In the genomic region with DNA sequence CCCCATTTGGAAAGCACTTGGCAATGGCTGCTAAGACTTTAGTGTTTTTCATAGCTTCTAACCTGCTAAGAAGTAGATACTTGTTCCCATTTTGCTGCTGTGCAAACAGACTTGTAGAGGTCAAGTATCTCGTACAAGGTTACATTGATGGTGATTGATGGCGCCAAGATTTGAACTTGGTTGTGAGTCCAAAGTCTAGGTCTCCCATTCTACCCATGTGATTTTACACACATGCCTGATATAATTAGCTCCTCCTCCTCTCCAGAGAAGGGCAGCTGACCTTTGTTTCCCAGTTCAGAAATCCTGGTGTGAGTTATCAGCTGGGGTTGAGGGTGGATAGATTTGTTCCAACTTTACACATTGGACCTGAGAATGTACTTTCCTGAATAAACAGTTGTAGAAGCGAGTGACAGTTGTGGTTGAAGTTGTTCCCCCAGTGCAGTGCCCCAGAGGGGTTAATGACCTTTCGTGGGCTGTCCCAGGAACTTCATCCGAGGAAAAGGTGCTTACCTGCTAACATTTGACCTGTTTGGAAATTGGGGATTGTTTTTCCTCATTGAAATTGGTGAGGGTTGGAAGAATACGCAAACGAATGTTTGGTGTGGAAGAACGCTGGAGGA, we compare ENCODE assay signal across 1 cellular context.
TF ChIP-seq lines count a peak whose summit lies in the region.

No MANE protein-coding gene starts in this region.

TF ChIP-seq in HepG2, 621 proteins besides CTCF, POLR2A, EP300 and RAD21 (continued from another document and continues in another):
- TF ChIP-seq, protein P1, sequence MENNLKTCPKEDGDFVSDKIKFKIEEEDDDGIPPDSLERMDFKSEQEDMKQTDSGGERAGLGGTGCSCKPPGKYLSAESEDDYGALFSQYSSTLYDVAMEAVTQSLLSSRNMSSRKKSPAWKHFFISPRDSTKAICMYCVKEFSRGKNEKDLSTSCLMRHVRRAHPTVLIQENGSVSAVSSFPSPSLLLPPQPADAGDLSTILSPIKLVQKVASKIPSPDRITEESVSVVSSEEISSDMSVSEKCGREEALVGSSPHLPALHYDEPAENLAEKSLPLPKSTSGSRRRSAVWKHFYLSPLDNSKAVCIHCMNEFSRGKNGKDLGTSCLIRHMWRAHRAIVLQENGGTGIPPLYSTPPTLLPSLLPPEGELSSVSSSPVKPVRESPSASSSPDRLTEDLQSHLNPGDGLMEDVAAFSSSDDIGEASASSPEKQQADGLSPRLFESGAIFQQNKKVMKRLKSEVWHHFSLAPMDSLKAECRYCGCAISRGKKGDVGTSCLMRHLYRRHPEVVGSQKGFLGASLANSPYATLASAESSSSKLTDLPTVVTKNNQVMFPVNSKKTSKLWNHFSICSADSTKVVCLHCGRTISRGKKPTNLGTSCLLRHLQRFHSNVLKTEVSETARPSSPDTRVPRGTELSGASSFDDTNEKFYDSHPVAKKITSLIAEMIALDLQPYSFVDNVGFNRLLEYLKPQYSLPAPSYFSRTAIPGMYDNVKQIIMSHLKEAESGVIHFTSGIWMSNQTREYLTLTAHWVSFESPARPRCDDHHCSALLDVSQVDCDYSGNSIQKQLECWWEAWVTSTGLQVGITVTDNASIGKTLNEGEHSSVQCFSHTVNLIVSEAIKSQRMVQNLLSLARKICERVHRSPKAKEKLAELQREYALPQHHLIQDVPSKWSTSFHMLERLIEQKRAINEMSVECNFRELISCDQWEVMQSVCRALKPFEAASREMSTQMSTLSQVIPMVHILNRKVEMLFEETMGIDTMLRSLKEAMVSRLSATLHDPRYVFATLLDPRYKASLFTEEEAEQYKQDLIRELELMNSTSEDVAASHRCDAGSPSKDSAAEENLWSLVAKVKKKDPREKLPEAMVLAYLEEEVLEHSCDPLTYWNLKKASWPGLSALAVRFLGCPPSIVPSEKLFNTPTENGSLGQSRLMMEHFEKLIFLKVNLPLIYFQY (CRISPR knock-in tag; IDR thresholded peaks at IDR 0.05; ENCODE audit: borderline replicate concordance): no peak; the same call in 1 of the 2 replicates
- TF ChIP-seq ZNF792 (CRISPR knock-in tag; IDR thresholded peaks at IDR 0.05): no peak
- TF ChIP-seq ARNTL (CRISPR knock-in tag; IDR thresholded peaks at IDR 0.05): no peak
- TF ChIP-seq, protein P2, sequence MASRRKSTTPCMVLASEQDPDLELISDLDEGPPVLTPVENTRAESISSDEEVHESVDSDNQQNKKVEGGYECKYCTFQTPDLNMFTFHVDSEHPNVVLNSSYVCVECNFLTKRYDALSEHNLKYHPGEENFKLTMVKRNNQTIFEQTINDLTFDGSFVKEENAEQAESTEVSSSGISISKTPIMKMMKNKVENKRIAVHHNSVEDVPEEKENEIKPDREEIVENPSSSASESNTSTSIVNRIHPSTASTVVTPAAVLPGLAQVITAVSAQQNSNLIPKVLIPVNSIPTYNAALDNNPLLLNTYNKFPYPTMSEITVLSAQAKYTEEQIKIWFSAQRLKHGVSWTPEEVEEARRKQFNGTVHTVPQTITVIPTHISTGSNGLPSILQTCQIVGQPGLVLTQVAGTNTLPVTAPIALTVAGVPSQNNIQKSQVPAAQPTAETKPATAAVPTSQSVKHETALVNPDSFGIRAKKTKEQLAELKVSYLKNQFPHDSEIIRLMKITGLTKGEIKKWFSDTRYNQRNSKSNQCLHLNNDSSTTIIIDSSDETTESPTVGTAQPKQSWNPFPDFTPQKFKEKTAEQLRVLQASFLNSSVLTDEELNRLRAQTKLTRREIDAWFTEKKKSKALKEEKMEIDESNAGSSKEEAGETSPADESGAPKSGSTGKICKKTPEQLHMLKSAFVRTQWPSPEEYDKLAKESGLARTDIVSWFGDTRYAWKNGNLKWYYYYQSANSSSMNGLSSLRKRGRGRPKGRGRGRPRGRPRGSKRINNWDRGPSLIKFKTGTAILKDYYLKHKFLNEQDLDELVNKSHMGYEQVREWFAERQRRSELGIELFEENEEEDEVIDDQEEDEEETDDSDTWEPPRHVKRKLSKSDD (CRISPR knock-in tag; IDR thresholded peaks at IDR 0.05; ENCODE audit: low read depth): 0 out of 2 replicates have a peak, but pooled peaks have one; percentile 45
- no peak for TF ChIP-seq ZNF788 (CRISPR knock-in tag; IDR thresholded peaks at IDR 0.05; ENCODE audit: borderline replicate concordance)
- TF ChIP-seq, protein P3, sequence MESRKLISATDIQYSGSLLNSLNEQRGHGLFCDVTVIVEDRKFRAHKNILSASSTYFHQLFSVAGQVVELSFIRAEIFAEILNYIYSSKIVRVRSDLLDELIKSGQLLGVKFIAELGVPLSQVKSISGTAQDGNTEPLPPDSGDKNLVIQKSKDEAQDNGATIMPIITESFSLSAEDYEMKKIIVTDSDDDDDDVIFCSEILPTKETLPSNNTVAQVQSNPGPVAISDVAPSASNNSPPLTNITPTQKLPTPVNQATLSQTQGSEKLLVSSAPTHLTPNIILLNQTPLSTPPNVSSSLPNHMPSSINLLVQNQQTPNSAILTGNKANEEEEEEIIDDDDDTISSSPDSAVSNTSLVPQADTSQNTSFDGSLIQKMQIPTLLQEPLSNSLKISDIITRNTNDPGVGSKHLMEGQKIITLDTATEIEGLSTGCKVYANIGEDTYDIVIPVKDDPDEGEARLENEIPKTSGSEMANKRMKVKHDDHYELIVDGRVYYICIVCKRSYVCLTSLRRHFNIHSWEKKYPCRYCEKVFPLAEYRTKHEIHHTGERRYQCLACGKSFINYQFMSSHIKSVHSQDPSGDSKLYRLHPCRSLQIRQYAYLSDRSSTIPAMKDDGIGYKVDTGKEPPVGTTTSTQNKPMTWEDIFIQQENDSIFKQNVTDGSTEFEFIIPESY (CRISPR knock-in tag; IDR thresholded peaks at IDR 0.05): 0 out of 2 replicates have a peak, but pooled peaks have one; percentile 16
- no peak for TF ChIP-seq ZSCAN21 (CRISPR knock-in tag; IDR thresholded peaks at IDR 0.05; ENCODE audit: borderline replicate concordance)
- TF ChIP-seq NFATC3 (CRISPR knock-in tag; IDR thresholded peaks at IDR 0.05): no peak
- no peak for TF ChIP-seq SNRNP70 (IDR thresholded peaks at IDR 0.05; ENCODE audit: low read depth, low read length)
- TF ChIP-seq, protein P4, sequence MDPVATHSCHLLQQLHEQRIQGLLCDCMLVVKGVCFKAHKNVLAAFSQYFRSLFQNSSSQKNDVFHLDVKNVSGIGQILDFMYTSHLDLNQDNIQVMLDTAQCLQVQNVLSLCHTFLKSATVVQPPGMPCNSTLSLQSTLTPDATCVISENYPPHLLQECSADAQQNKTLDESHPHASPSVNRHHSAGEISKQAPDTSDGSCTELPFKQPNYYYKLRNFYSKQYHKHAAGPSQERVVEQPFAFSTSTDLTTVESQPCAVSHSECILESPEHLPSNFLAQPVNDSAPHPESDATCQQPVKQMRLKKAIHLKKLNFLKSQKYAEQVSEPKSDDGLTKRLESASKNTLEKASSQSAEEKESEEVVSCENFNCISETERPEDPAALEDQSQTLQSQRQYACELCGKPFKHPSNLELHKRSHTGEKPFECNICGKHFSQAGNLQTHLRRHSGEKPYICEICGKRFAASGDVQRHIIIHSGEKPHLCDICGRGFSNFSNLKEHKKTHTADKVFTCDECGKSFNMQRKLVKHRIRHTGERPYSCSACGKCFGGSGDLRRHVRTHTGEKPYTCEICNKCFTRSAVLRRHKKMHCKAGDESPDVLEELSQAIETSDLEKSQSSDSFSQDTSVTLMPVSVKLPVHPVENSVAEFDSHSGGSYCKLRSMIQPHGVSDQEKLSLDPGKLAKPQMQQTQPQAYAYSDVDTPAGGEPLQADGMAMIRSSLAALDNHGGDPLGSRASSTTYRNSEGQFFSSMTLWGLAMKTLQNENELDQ (CRISPR knock-in tag; IDR thresholded peaks at IDR 0.05; ENCODE audit: borderline replicate concordance): no peak
- TF ChIP-seq SMAD3 (CRISPR knock-in tag; IDR thresholded peaks at IDR 0.05): 0 out of 2 replicates have a peak, but pooled peaks have one; percentile 29
- TF ChIP-seq ZMYM3 (CRISPR knock-in tag; IDR thresholded peaks at IDR 0.05): peak; percentile 56; the same call in 1 of the 2 replicates
- TF ChIP-seq CHD4 (IDR thresholded peaks at IDR 0.05; ENCODE audit: borderline replicate concordance, low read length): no peak
- TF ChIP-seq HHEX (CRISPR knock-in tag; IDR thresholded peaks at IDR 0.05): peak; percentile 79; the same call in 1 of the 2 replicates
- TF ChIP-seq ZNF724P (CRISPR knock-in tag; IDR thresholded peaks at IDR 0.05; ENCODE audit: borderline replicate concordance): no peak
- peak; percentile 76; the same call in 1 of the 2 replicates for TF ChIP-seq HDAC1 (CRISPR knock-in tag; IDR thresholded peaks at IDR 0.05)
- TF ChIP-seq, protein P5, sequence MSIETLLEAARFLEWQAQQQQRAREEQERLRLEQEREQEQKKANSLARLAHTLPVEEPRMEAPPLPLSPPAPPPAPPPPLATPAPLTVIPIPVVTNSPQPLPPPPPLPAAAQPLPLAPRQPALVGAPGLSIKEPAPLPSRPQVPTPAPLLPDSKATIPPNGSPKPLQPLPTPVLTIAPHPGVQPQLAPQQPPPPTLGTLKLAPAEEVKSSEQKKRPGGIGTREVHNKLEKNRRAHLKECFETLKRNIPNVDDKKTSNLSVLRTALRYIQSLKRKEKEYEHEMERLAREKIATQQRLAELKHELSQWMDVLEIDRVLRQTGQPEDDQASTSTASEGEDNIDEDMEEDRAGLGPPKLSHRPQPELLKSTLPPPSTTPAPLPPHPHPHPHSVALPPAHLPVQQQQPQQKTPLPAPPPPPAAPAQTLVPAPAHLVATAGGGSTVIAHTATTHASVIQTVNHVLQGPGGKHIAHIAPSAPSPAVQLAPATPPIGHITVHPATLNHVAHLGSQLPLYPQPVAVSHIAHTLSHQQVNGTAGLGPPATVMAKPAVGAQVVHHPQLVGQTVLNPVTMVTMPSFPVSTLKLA (IDR thresholded peaks at IDR 0.05): 0 out of 2 replicates have a peak, but pooled peaks have one; percentile 36
- TF ChIP-seq, protein P6, sequence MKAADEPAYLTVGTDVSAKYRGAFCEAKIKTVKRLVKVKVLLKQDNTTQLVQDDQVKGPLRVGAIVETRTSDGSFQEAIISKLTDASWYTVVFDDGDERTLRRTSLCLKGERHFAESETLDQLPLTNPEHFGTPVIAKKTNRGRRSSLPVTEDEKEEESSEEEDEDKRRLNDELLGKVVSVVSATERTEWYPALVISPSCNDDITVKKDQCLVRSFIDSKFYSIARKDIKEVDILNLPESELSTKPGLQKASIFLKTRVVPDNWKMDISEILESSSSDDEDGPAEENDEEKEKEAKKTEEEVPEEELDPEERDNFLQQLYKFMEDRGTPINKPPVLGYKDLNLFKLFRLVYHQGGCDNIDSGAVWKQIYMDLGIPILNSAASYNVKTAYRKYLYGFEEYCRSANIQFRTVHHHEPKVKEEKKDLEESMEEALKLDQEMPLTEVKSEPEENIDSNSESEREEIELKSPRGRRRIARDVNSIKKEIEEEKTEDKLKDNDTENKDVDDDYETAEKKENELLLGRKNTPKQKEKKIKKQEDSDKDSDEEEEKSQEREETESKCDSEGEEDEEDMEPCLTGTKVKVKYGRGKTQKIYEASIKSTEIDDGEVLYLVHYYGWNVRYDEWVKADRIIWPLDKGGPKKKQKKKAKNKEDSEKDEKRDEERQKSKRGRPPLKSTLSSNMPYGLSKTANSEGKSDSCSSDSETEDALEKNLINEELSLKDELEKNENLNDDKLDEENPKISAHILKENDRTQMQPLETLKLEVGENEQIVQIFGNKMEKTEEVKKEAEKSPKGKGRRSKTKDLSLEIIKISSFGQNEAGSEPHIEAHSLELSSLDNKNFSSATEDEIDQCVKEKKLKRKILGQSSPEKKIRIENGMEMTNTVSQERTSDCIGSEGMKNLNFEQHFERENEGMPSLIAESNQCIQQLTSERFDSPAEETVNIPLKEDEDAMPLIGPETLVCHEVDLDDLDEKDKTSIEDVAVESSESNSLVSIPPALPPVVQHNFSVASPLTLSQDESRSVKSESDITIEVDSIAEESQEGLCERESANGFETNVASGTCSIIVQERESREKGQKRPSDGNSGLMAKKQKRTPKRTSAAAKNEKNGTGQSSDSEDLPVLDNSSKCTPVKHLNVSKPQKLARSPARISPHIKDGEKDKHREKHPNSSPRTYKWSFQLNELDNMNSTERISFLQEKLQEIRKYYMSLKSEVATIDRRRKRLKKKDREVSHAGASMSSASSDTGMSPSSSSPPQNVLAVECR (CRISPR knock-in tag; IDR thresholded peaks at IDR 0.05; ENCODE audit: borderline replicate concordance): no peak; the same call in 1 of the 2 replicates
- peak; percentile 65; the same call in 1 of the 2 replicates for TF ChIP-seq SALL1 (CRISPR knock-in tag; IDR thresholded peaks at IDR 0.05)
- no peak for TF ChIP-seq ZBTB42 (CRISPR knock-in tag; IDR thresholded peaks at IDR 0.05)
- TF ChIP-seq ZNF775 (CRISPR knock-in tag; IDR thresholded peaks at IDR 0.05; ENCODE audit: borderline replicate concordance): no peak
- TF ChIP-seq, protein P7, sequence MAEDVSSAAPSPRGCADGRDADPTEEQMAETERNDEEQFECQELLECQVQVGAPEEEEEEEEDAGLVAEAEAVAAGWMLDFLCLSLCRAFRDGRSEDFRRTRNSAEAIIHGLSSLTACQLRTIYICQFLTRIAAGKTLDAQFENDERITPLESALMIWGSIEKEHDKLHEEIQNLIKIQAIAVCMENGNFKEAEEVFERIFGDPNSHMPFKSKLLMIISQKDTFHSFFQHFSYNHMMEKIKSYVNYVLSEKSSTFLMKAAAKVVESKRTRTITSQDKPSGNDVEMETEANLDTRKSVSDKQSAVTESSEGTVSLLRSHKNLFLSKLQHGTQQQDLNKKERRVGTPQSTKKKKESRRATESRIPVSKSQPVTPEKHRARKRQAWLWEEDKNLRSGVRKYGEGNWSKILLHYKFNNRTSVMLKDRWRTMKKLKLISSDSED (CRISPR knock-in tag; IDR thresholded peaks at IDR 0.05): no peak
- no peak for TF ChIP-seq SRSF9 (IDR thresholded peaks at IDR 0.05; ENCODE audit: borderline replicate concordance, insufficient read depth, low read depth, low read length, poor library complexity, severe bottlenecking)
